8 cellular contexts compared by ENCODE assay signal in the genomic region with DNA sequence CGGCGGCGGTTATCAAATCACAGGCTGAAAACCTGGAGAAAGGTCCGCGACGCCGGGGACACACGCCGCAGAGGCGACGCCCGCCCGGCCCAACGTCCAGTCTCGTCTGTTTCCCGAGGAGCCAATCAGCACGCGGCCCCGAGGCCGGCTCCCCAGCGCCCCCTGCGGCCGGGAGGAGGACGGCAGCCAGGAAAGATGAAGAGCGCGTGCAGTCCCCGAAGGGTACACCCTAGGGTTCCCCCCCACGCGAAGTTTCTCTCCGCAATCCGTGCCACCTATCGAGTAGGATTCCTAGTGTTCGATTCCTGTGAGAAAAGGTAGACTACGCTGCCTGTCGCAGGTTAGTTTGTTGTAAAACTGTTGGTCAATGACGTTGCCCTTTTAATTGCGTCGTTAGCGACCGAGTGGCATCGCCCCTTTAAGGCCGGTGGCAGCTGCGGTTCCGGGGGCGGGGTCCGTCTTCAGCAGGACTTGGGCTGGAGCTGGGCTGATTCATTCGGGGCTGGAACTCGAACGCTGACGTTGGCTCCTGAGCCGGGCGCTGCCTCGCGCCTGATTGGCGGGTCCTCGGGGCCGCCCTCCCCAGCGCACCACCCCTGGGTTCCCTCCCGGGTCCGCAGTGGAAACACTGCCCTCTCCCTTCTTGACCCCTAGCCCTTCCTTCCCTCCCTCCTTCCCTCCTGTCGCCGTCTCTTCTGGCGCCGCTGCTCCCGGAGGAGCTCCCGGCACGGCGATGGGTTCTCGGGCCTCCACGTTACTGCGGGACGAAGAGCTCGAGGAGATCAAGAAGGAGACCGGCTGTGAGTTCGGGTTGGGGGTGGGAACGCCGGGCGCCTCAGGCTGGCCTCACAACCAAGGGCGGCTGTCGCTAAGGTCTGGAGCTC. TPM values are rescaled to one million over a fixed set of nuclear protein-coding genes. Genes with fewer than 3 reads are reported as not detected.
DNase-seq lines count a peak whose midpoint lies in the region; ATAC-seq and TF ChIP-seq lines count a peak whose summit lies in the region.

A gene (plus strand): TSS at position 619 of the 884 bp plus-strand sequence. CDS start 115 bp downstream, at position 734.
A gene with protein sequence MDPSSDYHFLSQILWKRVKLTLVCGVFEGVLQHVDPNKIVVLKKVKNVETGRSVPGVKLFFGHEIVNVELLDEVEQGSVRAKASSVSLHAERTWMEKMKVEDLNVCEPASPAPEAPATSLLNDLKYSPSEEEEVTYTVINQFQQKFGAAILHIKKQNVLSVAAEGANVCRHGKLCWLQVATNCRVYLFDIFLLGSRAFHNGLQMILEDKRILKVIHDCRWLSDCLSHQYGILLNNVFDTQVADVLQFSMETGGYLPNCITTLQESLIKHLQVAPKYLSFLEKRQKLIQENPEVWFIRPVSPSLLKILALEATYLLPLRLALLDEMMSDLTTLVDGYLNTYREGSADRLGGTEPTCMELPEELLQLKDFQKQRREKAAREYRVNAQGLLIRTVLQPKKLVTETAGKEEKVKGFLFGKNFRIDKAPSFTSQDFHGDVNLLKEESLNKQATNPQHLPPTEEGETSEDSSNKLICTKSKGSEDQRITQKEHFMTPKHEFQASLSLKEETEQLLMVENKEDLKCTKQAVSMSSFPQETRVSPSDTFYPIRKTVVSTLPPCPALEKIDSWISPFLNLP (minus strand): TSS at position 108 of the 884 bp plus-strand sequence. CDS start 4,182 bp downstream, outside the sequence.

- H3K36me3 ChIP-seq in SK-N-SH (replicated peaks in 1 of 2; ENCODE audit: control insufficient read depth in 1 of 2, insufficient read depth in 2 of 2, low read length in 1 of 2) = no peaks in the 10 kb centered on the region

- peak; percentile 96 for ATAC-seq in HG02610 (IDR thresholded peaks at IDR 0.05; ENCODE audit: unreplicated experiment)
- ATAC-seq in activated naive CD4-positive, alpha-beta T cell treated with anti-CD3 and anti-CD28 coated beads, Interleukin-2, amount 50 U/mL, for 72 hours = peak; percentile 98 to 99

- peaks cover 7% of the 10 kb centered on the region; the same call in 1 of the 2 replicates for H4K20me1 ChIP-seq in SK-N-SH (ENCODE audit: insufficient read depth)

- H3K9me3 Mint-ChIP-seq in activated naive CD4-positive, alpha-beta T cell treated with anti-CD3 and anti-CD28 coated beads, Interleukin-2, amount 50 U/mL, for 72 hours = no peaks in the 10 kb centered on the region

- POLR2A ChIA-PET in SK-N-SH (lab: Yijun Ruan, JAX) = interaction anchor here (0.7 to 1.0 kb wide), 3 partner anchors 53 to 115 kb away, joined by 3 to 5 read pairs (median 3); a partner anchor contains a TSS

- no peak for TF ChIP-seq EP300 in SK-N-SH (IDR thresholded peaks at IDR 0.05; ENCODE audit: borderline replicate concordance in 1 of 2, low read depth in 1 of 2, low read length in 1 of 2)

- H3K4me3 ChIP-seq in SK-N-SH (ENCODE audit: low read depth in 2 of 2, low read length in 1 of 2) = peak within 1 kb of the TSS; percentile 82 to 89

- CTCF ChIA-PET in SK-N-SH (lab: Yijun Ruan, JAX) = interaction anchor here (0.6 to 2.9 kb wide), 26 partner anchors 8 to 480 kb away, joined by 3 to 35 read pairs (median 3); a partner anchor contains a TSS

- WGBS in SK-N-SH (ENCODE audit: low lambda C conversion rate) = 0% methylated on average over 31 of the region's 80 CpGs

- peak; percentile 49 for TF ChIP-seq POLR2A in GM10847 (IDR thresholded peaks at IDR 0.05; ENCODE audit: extremely low read depth, insufficient read length)

- H3K4me2 ChIP-seq in SK-N-SH = peak within 1 kb of the TSS; percentile 95

- peak within 1 kb of the TSS; percentile 87 for H2AFZ ChIP-seq in SK-N-SH (ENCODE audit: low read depth)

- peak; percentile 75 for DNase-seq in NCI-H1092 (lab: John Stamatoyannopoulos, UW)
- DNase-seq in SK-N-SH = peak; percentile 97
- DNase-seq in activated naive CD4-positive, alpha-beta T cell treated with anti-CD3 and anti-CD28 coated beads, Interleukin-2, amount 50 U/mL, for 72 hours (ENCODE audit: low spot score in 2 of 2) = peak; percentile 96
- DNase-seq in glomerular visceral epithelial cell (ENCODE audit: extremely low spot score) = peak; percentile 98
- DNase-seq in occipital lobe (lab: John Stamatoyannopoulos, UW) = peak; percentile 97

- H3K79me2 ChIP-seq in SK-N-SH (ENCODE audit: insufficient read depth) = peaks cover 44% of the 10 kb centered on the region

- H3K36me3 Mint-ChIP-seq in activated naive CD4-positive, alpha-beta T cell treated with anti-CD3 and anti-CD28 coated beads, Interleukin-2, amount 50 U/mL, for 72 hours = no peaks in the 10 kb centered on the region

- peak within 1 kb of the TSS; percentile 81 to 89 for H3K27ac ChIP-seq in SK-N-SH (ENCODE audit: low read depth in 2 of 2, low read length in 1 of 2)
- peak within 1 kb of the TSS; percentile 61 for H3K27ac ChIP-seq in temporal lobe (ENCODE audit: low read depth, low read length)

- TF ChIP-seq CTCF in SK-N-SH (IDR thresholded peaks at IDR 0.05) = peak; percentile 94

- peak within 1 kb of the TSS; percentile 85 to 91 for H3K27ac Mint-ChIP-seq in activated naive CD4-positive, alpha-beta T cell treated with anti-CD3 and anti-CD28 coated beads, Interleukin-2, amount 50 U/mL, for 72 hours

- H3K27me3 ChIP-seq in SK-N-SH (ENCODE audit: insufficient read depth) = no peaks in the 10 kb centered on the region

- H3K9ac ChIP-seq in SK-N-SH = peak within 1 kb of the TSS; percentile 92

- peak; percentile 14; the same call in 1 of the 2 replicates for TF ChIP-seq RAD21 in SK-N-SH (IDR thresholded peaks at IDR 0.05; ENCODE audit: low read length)

- H3K9me2 ChIP-seq in SK-N-SH = no peaks in the 10 kb centered on the region

- H3K9me3 ChIP-seq in SK-N-SH = no peaks in the 10 kb centered on the region

- peaks cover 12% of the 10 kb centered on the region for H3F3A ChIP-seq in SK-N-SH (replicated peaks; ENCODE audit: insufficient read depth)

- peaks cover 0 to 8% of the 10 kb centered on the region in 2 experiments; a peak in 2 of 4 replicates for H3K4me1 ChIP-seq in SK-N-SH (ENCODE audit: control insufficient read depth in 1 of 2, insufficient read depth in 2 of 2, low read depth in 1 of 2, low read length in 1 of 2)

TF ChIP-seq in SK-N-SH, 30 proteins besides CTCF, POLR2A, EP300 and RAD21 (continues in another document):
- TF ChIP-seq JUND (IDR thresholded peaks at IDR 0.05) = no peak; the same call in 1 of the 2 replicates
- no peak for TF ChIP-seq CHD2 (IDR thresholded peaks at IDR 0.05; ENCODE audit: low read length, partially characterized antibody)
- no peak for TF ChIP-seq YY1 (IDR thresholded peaks at IDR 0.05; ENCODE audit: low read depth)
- TF ChIP-seq RFX5 (IDR thresholded peaks at IDR 0.05; ENCODE audit: low read length) = peak; percentile 70
- TF ChIP-seq, protein P1, sequence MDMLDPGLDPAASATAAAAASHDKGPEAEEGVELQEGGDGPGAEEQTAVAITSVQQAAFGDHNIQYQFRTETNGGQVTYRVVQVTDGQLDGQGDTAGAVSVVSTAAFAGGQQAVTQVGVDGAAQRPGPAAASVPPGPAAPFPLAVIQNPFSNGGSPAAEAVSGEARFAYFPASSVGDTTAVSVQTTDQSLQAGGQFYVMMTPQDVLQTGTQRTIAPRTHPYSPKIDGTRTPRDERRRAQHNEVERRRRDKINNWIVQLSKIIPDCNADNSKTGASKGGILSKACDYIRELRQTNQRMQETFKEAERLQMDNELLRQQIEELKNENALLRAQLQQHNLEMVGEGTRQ (IDR thresholded peaks at IDR 0.05; ENCODE audit: borderline replicate concordance, low read depth, low read length) = no peak
- TF ChIP-seq, protein P2, sequence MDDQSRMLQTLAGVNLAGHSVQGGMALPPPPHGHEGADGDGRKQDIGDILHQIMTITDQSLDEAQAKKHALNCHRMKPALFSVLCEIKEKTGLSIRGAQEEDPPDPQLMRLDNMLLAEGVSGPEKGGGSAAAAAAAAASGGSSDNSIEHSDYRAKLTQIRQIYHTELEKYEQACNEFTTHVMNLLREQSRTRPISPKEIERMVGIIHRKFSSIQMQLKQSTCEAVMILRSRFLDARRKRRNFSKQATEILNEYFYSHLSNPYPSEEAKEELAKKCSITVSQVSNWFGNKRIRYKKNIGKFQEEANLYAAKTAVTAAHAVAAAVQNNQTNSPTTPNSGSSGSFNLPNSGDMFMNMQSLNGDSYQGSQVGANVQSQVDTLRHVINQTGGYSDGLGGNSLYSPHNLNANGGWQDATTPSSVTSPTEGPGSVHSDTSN (IDR thresholded peaks at IDR 0.05) = peak; percentile 42; the same call in 1 of the 2 replicates
- peak; percentile 65; the same call in 1 of the 2 replicates for TF ChIP-seq SIN3A (IDR thresholded peaks at IDR 0.05; ENCODE audit: borderline replicate concordance, low read depth, low read length)
- TF ChIP-seq ELF1 (IDR thresholded peaks at IDR 0.05) = peak; percentile 63; the same call in 1 of the 2 replicates
- peak; percentile 82 for TF ChIP-seq TAF1 (IDR thresholded peaks at IDR 0.05; ENCODE audit: borderline replicate concordance, low read depth, low read length)
- TF ChIP-seq, protein P3, sequence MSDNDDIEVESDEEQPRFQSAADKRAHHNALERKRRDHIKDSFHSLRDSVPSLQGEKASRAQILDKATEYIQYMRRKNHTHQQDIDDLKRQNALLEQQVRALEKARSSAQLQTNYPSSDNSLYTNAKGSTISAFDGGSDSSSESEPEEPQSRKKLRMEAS (IDR thresholded peaks at IDR 0.05; ENCODE audit: low read depth) = peak; percentile 99
- no peak for TF ChIP-seq FOXJ3 (CRISPR knock-in tag; IDR thresholded peaks at IDR 0.05)
- TF ChIP-seq POLR2AphosphoS5 (IDR thresholded peaks at IDR 0.05; ENCODE audit: low read depth, low read length) = peak; percentile 76
- TF ChIP-seq GATA2 (CRISPR knock-in tag; IDR thresholded peaks at IDR 0.05) = 0 out of 2 replicates have a peak, but pooled peaks have one; percentile 8
- no peak for TF ChIP-seq TEAD4 (IDR thresholded peaks at IDR 0.05; ENCODE audit: borderline replicate concordance, insufficient read depth)
- no peak for TF ChIP-seq FOXM1 (IDR thresholded peaks at IDR 0.05; ENCODE audit: low read depth)
- TF ChIP-seq SMC3 (IDR thresholded peaks at IDR 0.05; ENCODE audit: low read depth, low read length) = peak; percentile 26; the same call in 1 of the 2 replicates

RNA-seq across cellular contexts. Expression of the first gene that starts in this region (rescaled TPM):
- polyA plus RNA-seq in SK-N-SH (2012; rRNA removed) = 30.5 and 35.8 TPM in 2 replicates
- polyA plus RNA-seq in SK-N-SH (2012; cell fraction: cytosol; rRNA removed) = 39.8 and 41.4 TPM in 2 replicates
- 8.4 and 14.1 TPM in 2 replicates for polyA plus RNA-seq in SK-N-SH (2012; cell fraction: nucleus; rRNA removed)
- total RNA-seq in activated naive CD4-positive, alpha-beta T cell treated with anti-CD3 and anti-CD28 coated beads, Interleukin-2, amount 50 U/mL, for 72 hours = 10 to 100 TPM; 34.2 to 57.2 TPM
- total RNA-seq in occipital lobe (54.6 TPM), temporal lobe (37.1 TPM)

RNA-seq across cellular contexts. Expression of the second gene that starts in this region (rescaled TPM):
- polyA plus RNA-seq in SK-N-SH (2012; rRNA removed) = 0.02 and 0.07 TPM in 2 replicates
- not detected in 2 replicates for polyA plus RNA-seq in SK-N-SH (2012; cell fraction: cytosol; rRNA removed)
- polyA plus RNA-seq in SK-N-SH (2012; cell fraction: nucleus; rRNA removed) = 0.10 TPM in 1 of 2 replicates, not detected in the other
- total RNA-seq in activated naive CD4-positive, alpha-beta T cell treated with anti-CD3 and anti-CD28 coated beads, Interleukin-2, amount 50 U/mL, for 72 hours = under 1 TPM in 1 of 2 donors, not detected in 1; 0.32 TPM
- total RNA-seq in occipital lobe = 0.78 TPM
- 0.25 TPM for total RNA-seq in temporal lobe

Comparison
In these comparisons a context has a peak if more than half of its experiments do, and no peak if none do; other contexts are left out.
1. Peak in every context shown above with its lines: DNase-seq, ATAC-seq, H3K4me3 ChIP-seq and H3K27ac ChIP-seq.